8 cellular contexts compared by ENCODE assay signal in the genomic region with DNA sequence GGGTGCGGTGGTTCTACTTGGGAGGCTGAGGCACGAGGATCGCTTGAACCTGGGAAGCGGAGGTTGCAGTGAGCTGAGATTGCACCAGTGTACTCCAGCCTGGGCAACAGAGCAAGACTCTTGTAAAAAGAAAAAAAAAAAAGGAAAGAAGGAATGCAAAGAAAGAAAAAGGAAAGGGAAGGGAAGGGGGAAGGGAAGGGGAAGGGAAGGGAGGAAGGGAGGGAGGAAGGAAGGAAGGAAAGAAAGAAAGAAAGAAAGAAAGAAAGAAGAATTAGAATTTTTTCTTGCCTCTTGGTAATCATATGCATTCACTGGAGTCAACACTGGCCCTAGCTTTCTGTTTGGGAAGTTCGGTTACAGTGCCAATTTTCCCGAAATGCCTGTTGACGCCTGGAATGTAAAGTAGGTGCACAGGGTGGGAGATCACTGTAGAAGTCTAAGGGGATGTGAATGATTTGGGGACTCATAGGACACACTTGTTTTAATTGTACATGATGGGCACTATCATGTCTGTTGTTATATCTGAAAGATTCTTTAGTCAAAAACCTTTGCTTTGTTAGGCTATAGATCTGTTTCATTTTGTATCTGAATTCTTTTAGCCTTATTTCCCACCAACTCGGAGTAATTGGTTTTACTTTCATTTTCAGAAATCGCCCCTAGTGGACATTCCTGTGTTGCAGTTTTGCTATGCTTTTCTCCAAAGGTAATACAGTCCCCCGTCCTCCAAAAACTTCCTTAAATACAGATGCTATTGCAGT. TPM values are rescaled to one million over a fixed set of nuclear protein-coding genes. Genes with fewer than 3 reads are reported as not detected.
DNase-seq lines count a peak whose midpoint lies in the region; ATAC-seq, FAIRE-seq and TF ChIP-seq lines count a peak whose summit lies in the region.

No MANE protein-coding gene starts in this region.

- no peaks in the 10 kb centered on the region for H3K9me3 Mint-ChIP-seq in activated CD4-positive, alpha-beta T cell treated with anti-CD3 and anti-CD28 coated beads, Interleukin-2, amount 10 ng/mL, durations not matched to agents 7 days and 5 days

- dilution Hi-C loops in endothelial cell of umbilical vein (cut with MboI; ENCODE audit: extremely low pct_ligation_motif_present, low sequenced_read_pairs) = no loop called here

- H3K9ac ChIP-seq in GM23248 = peak overlapping the region; percentile 78
- peak overlapping the region; percentile 88 for H3K9ac ChIP-seq in endothelial cell of umbilical vein (replicated peaks; ENCODE audit: extremely low read depth, insufficient read depth, low read length)
- peak overlapping the region; percentile 69 to 81 for H3K9ac ChIP-seq in mucosa of rectum (ENCODE audit: low read depth in 1 of 2, low read length in 2 of 2)

- intact Hi-C loops in endothelial cell of umbilical vein (cut with micrococcal nuclease) = loop anchor here (1.0 to 5.0 kb wide), 2 partner anchors 71 to 108 kb away; no protein-coding TSS in a partner anchor

- TF ChIP-seq CTCF in endothelial cell of umbilical vein (IDR thresholded peaks at IDR 0.05; ENCODE audit: extremely low read depth in 1 of 2, insufficient read depth in 1 of 2, low read depth in 1 of 2, low read length in 2 of 2) = peak; percentile 50 to 58
- TF ChIP-seq CTCF in thoracic aorta (IDR thresholded peaks at IDR 0.05) = peak; percentile 74

- H3K27me3 Mint-ChIP-seq in activated CD4-positive, alpha-beta T cell treated with anti-CD3 and anti-CD28 coated beads, Interleukin-2, amount 10 ng/mL, durations not matched to agents 7 days and 5 days = no peaks in the 10 kb centered on the region

- no peaks in the 10 kb centered on the region for H3K9me3 ChIP-seq in GM23248 (ENCODE audit: low read depth)
- no peaks in the 10 kb centered on the region for H3K9me3 ChIP-seq in endothelial cell of umbilical vein (replicated peaks; ENCODE audit: control insufficient read depth, insufficient read depth, low read length)
- no peaks in the 10 kb centered on the region for H3K9me3 ChIP-seq in mucosa of rectum (ENCODE audit: control insufficient read depth in 2 of 2, low read length in 2 of 2)
- H3K9me3 ChIP-seq in thoracic aorta = no peaks in the 10 kb centered on the region

- peak; percentile 87 for ATAC-seq in thoracic aorta (ENCODE audit: insufficient number of reproducible peaks, low FRiP score, low read depth)

- peak overlapping the region; percentile 93 for H3K4me2 ChIP-seq in GM23248 (ENCODE audit: unreplicated experiment)
- H3K4me2 ChIP-seq in endothelial cell of umbilical vein (ENCODE audit: insufficient read depth, low read length) = peak overlapping the region; percentile 100

- H3K27ac ChIP-seq in GM23248 = peak overlapping the region; percentile 62
- H3K27ac ChIP-seq in endothelial cell of umbilical vein (ENCODE audit: insufficient read depth, low read depth, low read length) = peak overlapping the region; percentile 57
- H3K27ac ChIP-seq in mucosa of rectum (ENCODE audit: low read depth in 2 of 2, low read length in 2 of 2) = peak overlapping the region; percentile 82 to 87
- peak overlapping the region; percentile 61 to 75 for H3K27ac ChIP-seq in thoracic aorta

- DNase-seq in COLO829 (ENCODE audit: low spot score) = peak; percentile 74
- peak; percentile 79 for DNase-seq in GM23248
- peak; percentile 10 for DNase-seq in NCI-H510A (lab: John Stamatoyannopoulos, UW)
- peak; percentile 72 for DNase-seq in activated CD4-positive, alpha-beta T cell treated with anti-CD3 and anti-CD28 coated beads, Interleukin-2, amount 10 ng/mL, durations not matched to agents 7 days and 5 days
- DNase-seq in endothelial cell of umbilical vein (ENCODE audit: low read depth, low spot score) = peak; percentile 87
- DNase-seq in thoracic aorta (ENCODE audit: low spot score) = no peak
- no peak for DNase-seq in GOT3 (lab: John Stamatoyannopoulos, UW)

- peak; percentile 90 for FAIRE-seq in endothelial cell of umbilical vein (lab: Jason Lieb, UNC)

- peak overlapping the region; percentile 98 for H2AFZ ChIP-seq in GM23248
- peak overlapping the region; percentile 100 for H2AFZ ChIP-seq in endothelial cell of umbilical vein (ENCODE audit: low read depth, low read length)

- in situ Hi-C loops in GM23248 (cut with MboI) = no loop called here

- H3K4me3 Mint-ChIP-seq in activated CD4-positive, alpha-beta T cell treated with anti-CD3 and anti-CD28 coated beads, Interleukin-2, amount 10 ng/mL, durations not matched to agents 7 days and 5 days = peak overlapping the region; percentile 68

- 0 out of 2 replicates have a peak, but pooled peaks cover 5% of the 10 kb centered on the region for H3F3A ChIP-seq in GM23248 (ENCODE audit: insufficient read depth)

- H3K4me1 ChIP-seq in GM23248 (ENCODE audit: insufficient read depth) (no peaks in the 10 kb centered on the region), endothelial cell of umbilical vein (ENCODE audit: control insufficient read depth, extremely low read depth, insufficient read depth, low read length) (peaks cover 3% of the 10 kb centered on the region), mucosa of rectum (ENCODE audit: control insufficient read depth in 2 of 2, insufficient read depth in 2 of 2, low read length in 2 of 2) (peaks cover 3 to 9% of the 10 kb centered on the region in 2 donors), thoracic aorta (ENCODE audit: control insufficient read depth in 1 of 2, low read depth in 2 of 2) (peaks cover 0 to 7% of the 10 kb centered on the region in 2 donors)

- H3K79me2 ChIP-seq in GM23248 (ENCODE audit: insufficient read depth) (no peaks in the 10 kb centered on the region), endothelial cell of umbilical vein (ENCODE audit: control insufficient read depth, insufficient read depth, low read length) (no peaks in the 10 kb centered on the region)

- TF ChIP-seq POLR2A in endothelial cell of umbilical vein (IDR thresholded peaks at IDR 0.05; ENCODE audit: low read depth, low read length) = no peak

- H3K27me3 ChIP-seq in GM23248 (replicated peaks; ENCODE audit: insufficient read depth) (no peaks in the 10 kb centered on the region), endothelial cell of umbilical vein (ENCODE audit: control insufficient read depth in 2 of 2, insufficient read depth in 2 of 2, low read length in 2 of 2) (no peaks in the 10 kb centered on the region), mucosa of rectum (ENCODE audit: control insufficient read depth in 2 of 2, insufficient read depth in 2 of 2, low read length in 2 of 2) (no peaks in the 10 kb centered on the region), thoracic aorta (replicated peaks; ENCODE audit: insufficient read depth) (no peaks in the 10 kb centered on the region)

- peaks cover 19% of the 10 kb centered on the region for H3K4me1 Mint-ChIP-seq in activated CD4-positive, alpha-beta T cell treated with anti-CD3 and anti-CD28 coated beads, Interleukin-2, amount 10 ng/mL, durations not matched to agents 7 days and 5 days

- POLR2A ChIA-PET in activated CD4-positive, alpha-beta T cell treated with anti-CD3 and anti-CD28 coated beads, Interleukin-2, amount 10 ng/mL, durations not matched to agents 7 days and 5 days (lab: Charles Lee) = no interaction called here
- POLR2A ChIA-PET in endothelial cell of umbilical vein (lab: Charles Lee) = interaction anchor here (0.6 to 0.7 kb wide), 2 partner anchors 59 to 1877 kb away, joined by 3 to 5 read pairs; partner anchors contain the start of gene MORC3

- CTCF ChIA-PET in activated CD4-positive, alpha-beta T cell treated with anti-CD3 and anti-CD28 coated beads, Interleukin-2, amount 10 ng/mL, durations not matched to agents 7 days and 5 days (lab: Charles Lee) = interaction anchor here (0.6 to 1.6 kb wide), 9 partner anchors 11 to 219 kb away, joined by 3 to 6 read pairs (median 3); partner anchors contain the start of gene MORC3
- CTCF ChIA-PET in endothelial cell of umbilical vein (lab: Charles Lee) = interaction anchor here (0.6 to 1.5 kb wide), 27 partner anchors 11 to 215 kb away, joined by 3 to 14 read pairs (median 3); partner anchors contain the start of gene MORC3

- H3K27ac Mint-ChIP-seq in activated CD4-positive, alpha-beta T cell treated with anti-CD3 and anti-CD28 coated beads, Interleukin-2, amount 10 ng/mL, durations not matched to agents 7 days and 5 days = peak overlapping the region; percentile 92

- H3K36me3 Mint-ChIP-seq in activated CD4-positive, alpha-beta T cell treated with anti-CD3 and anti-CD28 coated beads, Interleukin-2, amount 10 ng/mL, durations not matched to agents 7 days and 5 days (ENCODE audit: low read depth) = peaks cover 34% of the 10 kb centered on the region

- no peaks in the 10 kb centered on the region; the same call in 1 of the 2 replicates for H3K36me3 ChIP-seq in GM23248 (ENCODE audit: low read depth)
- H3K36me3 ChIP-seq in endothelial cell of umbilical vein (ENCODE audit: control insufficient read depth in 2 of 2, extremely low read depth in 1 of 2, insufficient read depth in 2 of 2, low read length in 2 of 2) = no peaks in the 10 kb centered on the region
- peaks cover 33 to 43% of the 10 kb centered on the region in 2 donors for H3K36me3 ChIP-seq in mucosa of rectum (ENCODE audit: control insufficient read depth in 2 of 2, insufficient read depth in 2 of 2, low read length in 2 of 2)
- H3K36me3 ChIP-seq in thoracic aorta = peaks cover 3% of the 10 kb centered on the region

- no peaks in the 10 kb centered on the region for H3K9me2 ChIP-seq in GM23248 (ENCODE audit: insufficient read depth)

- peak overlapping the region; percentile 85 for H3K4me3 ChIP-seq in GM23248
- H3K4me3 ChIP-seq in endothelial cell of umbilical vein (replicated peaks in 1 of 3; ENCODE audit: insufficient read depth in 1 of 3, low read depth in 1 of 3, low read length in 3 of 3) = peak overlapping the region; percentile 49 to 98 (median 91)
- peak overlapping the region; percentile 66 to 88 for H3K4me3 ChIP-seq in mucosa of rectum (ENCODE audit: low read length in 2 of 2)
- peak overlapping the region; percentile 75 for H3K4me3 ChIP-seq in thoracic aorta

- no peaks in the 10 kb centered on the region for H4K20me1 ChIP-seq in GM23248 (ENCODE audit: insufficient read depth)
- H4K20me1 ChIP-seq in endothelial cell of umbilical vein (replicated peaks; ENCODE audit: control insufficient read depth, extremely low read depth, insufficient read depth, low read length) = no peaks in the 10 kb centered on the region

- BruUV-seq in endothelial cell of umbilical vein (replicated peaks; lab: Mats Ljungman, UMichigan) = no TSS peak

- WGBS in GM23248 (ENCODE audit: low coverage in 1 of 2, low lambda C conversion rate in 2 of 2, missing lambda C conversion rate in 2 of 2), 2 experiments = 40 to 41% methylated on average over 10 of the region's 10 CpGs

- no peaks in the 10 kb centered on the region for H3K9me1 ChIP-seq in endothelial cell of umbilical vein (replicated peaks; ENCODE audit: control insufficient read depth, extremely low read depth, insufficient read depth, low read length)

RNA-seq across cellular contexts. Expression of gene MORC3, which starts 59.8 kb away (rescaled TPM):
- 35.1 and 38.7 TPM in 2 replicates for total RNA-seq in GM23248 (2014; rRNA removed; shearing (Covaris generic))
- polyA plus RNA-seq in GM23248 (2016; fragmentation: Nextera tagmentation; extraction: Ambion mirVana) = 15.2 and 17.4 TPM in 2 replicates
- 10 to 100 TPM; 47.5 to 50.7 TPM for total RNA-seq in activated CD4-positive, alpha-beta T cell treated with anti-CD3 and anti-CD28 coated beads, Interleukin-2, amount 10 ng/mL, durations not matched to agents 7 days and 5 days
- total RNA-seq in endothelial cell of umbilical vein = 20.0 and 25.3 TPM in 2 replicates
- polyA plus RNA-seq in endothelial cell of umbilical vein = 5.3 and 7.3 TPM in 2 replicates
- 8.7 and 9.3 TPM in 2 replicates for polyA plus RNA-seq in endothelial cell of umbilical vein (2011; cell fraction: cytosol; rRNA removed)
- polyA plus RNA-seq in endothelial cell of umbilical vein (2011; cell fraction: nucleus; rRNA removed) = 26.9 and 34.5 TPM in 2 replicates
- 17.6 and 19.2 TPM in 2 replicates for polyA plus RNA-seq in endothelial cell of umbilical vein (2012)
- 13.4 and 17.1 TPM in 2 replicates for polyA minus RNA-seq in endothelial cell of umbilical vein
- 7.3 TPM for polyA minus RNA-seq in endothelial cell of umbilical vein (2011; cell fraction: cytosol; rRNA and poly(A)+ RNA removed)
- 24.9 and 38.8 TPM in 2 replicates for polyA minus RNA-seq in endothelial cell of umbilical vein (2011; cell fraction: nucleus; rRNA and poly(A)+ RNA removed)
- 10 to 100 TPM; 23.3 to 58.8 TPM for total RNA-seq in thoracic aorta

Comparison
In these comparisons a context has a peak if more than half of its experiments do, and no peak if none do; other contexts are left out.
1. DNase-seq: peak in COLO829 (single experiment), GM23248 (single experiment), NCI-H510A (single experiment), activated CD4-positive, alpha-beta T cell treated with anti-CD3 and anti-CD28 coated beads, Interleukin-2, amount 10 ng/mL, durations not matched to agents 7 days and 5 days (single experiment) and endothelial cell of umbilical vein (single experiment); none in thoracic aorta (single experiment) and GOT3 (single experiment).
2. Peak in every context shown above with its lines, with median percentiles within 50 percentile points of each other: H3K27ac ChIP-seq, H3K4me3 ChIP-seq and H3K9ac ChIP-seq.